1 cellular context compared by ENCODE assay signal in genomic region chr13:36332255-36332654, GRCh38.
TF ChIP-seq lines count a peak whose summit lies in the region.

No MANE protein-coding gene starts in this region.

TF ChIP-seq in WTC11, 78 proteins besides CTCF, POLR2A, EP300 and RAD21:
- peak; percentile 94 for TF ChIP-seq ZNF121 (CRISPR knock-in tag; IDR thresholded peaks at IDR 0.05)
